9 cellular contexts compared by ENCODE assay signal in the genomic region with DNA sequence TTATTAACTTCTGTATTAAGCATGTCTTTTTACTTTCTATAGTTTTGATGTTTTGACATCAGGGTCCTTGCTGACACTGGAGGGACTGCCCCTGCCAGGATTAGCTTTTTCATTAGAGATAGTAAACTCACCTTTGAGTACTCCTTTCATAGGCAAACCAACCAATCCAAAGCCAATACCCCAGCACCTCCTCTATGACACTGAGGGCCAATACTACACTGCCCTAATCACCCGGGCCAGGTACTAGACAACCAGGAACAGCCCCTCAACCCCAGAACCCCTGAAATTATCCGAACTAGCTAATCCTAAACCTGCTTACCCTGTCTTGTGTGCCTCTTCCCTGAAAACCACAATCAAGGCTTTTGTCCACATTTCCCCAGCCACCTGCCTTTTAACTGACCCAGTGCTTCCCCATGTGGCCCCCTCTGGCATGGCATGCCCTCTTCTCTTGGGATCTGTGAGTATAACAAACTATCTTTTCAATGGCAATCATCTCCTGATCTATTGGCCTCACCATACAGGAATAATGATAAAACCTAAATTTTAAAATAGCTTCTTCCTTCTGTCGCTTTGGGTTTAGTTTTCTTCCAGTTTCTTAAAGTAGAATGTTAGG. TPM values are rescaled to one million over a fixed set of nuclear protein-coding genes. Genes with fewer than 3 reads are reported as not detected.
DNase-seq lines count a peak whose midpoint lies in the region; ATAC-seq, FAIRE-seq and TF ChIP-seq lines count a peak whose summit lies in the region.
"Had no signal": no experiment of that assay in that cellular context is flagged by ENCODE, and none has a peak within 500 bp of the region (broad histone marks: within the 10 kb centered on the region; RNA-seq: fewer than 3 reads in every experiment).

No MANE protein-coding gene starts in this region.

- peaks cover 0 to 5% (median 4%) of the 10 kb centered on the region in 3 donors for H3K4me1 ChIP-seq in pancreas
- H3K4me1 ChIP-seq: SJSA1 had no signal

- intact Hi-C loops in pancreas (cut with DNase I): no loop called here

- H3K4me3 ChIP-seq in LNCaP clone FGC (ENCODE audit: low read depth, low read length): no peak overlapping the region
- no peak overlapping the region for H3K4me3 ChIP-seq in choroid plexus epithelial cell (ENCODE audit: low read depth, low read length)
- no peak overlapping the region for H3K4me3 ChIP-seq in pancreas
- H3K4me3 ChIP-seq: SJSA1 had no signal

- no peaks in the 10 kb centered on the region for H3K27me3 ChIP-seq in pancreas
- H3K27me3 ChIP-seq: SJSA1 had no signal

- TF ChIP-seq CTCF in LNCaP clone FGC (IDR thresholded peaks at IDR 0.05; ENCODE audit: control insufficient read depth, extremely low read depth, insufficient read depth) (0 out of 2 replicates have a peak, but pooled peaks have one; percentile 20), choroid plexus epithelial cell (conservative IDR thresholded peaks at IDR 0.05; ENCODE audit: low read depth, low read length) (peak; percentile 60), pancreas (IDR thresholded peaks at IDR 0.05) (peak in 3 of 4 donors; percentile 18 to 25 (median 23))

- WGBS in pancreas, 2 donors: 93 to 94% methylated on average over 3 of the region's 3 CpGs

- ATAC-seq in pancreas: peak in 2 of 4 donors; percentile 57 to 62
- ATAC-seq in GM18909 (IDR thresholded peaks at IDR 0.05; ENCODE audit: poor library complexity, unreplicated experiment): no peak

- FAIRE-seq in pancreas (lab: Jason Lieb, UNC): no peak

- DNase-seq in NCI-H2107 treated with DMSO at 0.1 percent for 48 hours (lab: John Stamatoyannopoulos, UW; ENCODE audit: unreplicated experiment) (peak; percentile 8), NCI-H2107 (lab: John Stamatoyannopoulos, UW) (no peak), LNCaP clone FGC (ENCODE audit: low read depth) (no peak), choroid plexus epithelial cell (ENCODE audit: low read depth) (no peak), pancreas (no peak), NCI-H2171 treated with DMSO at 0.1 percent for 48 hours (lab: John Stamatoyannopoulos, UW) (no peak), H4 (ENCODE audit: low spot score) (no peak)

- no peaks in the 10 kb centered on the region for H3K9me3 ChIP-seq in pancreas
- H3K9me3 ChIP-seq: SJSA1 had no signal

- H3K36me3 ChIP-seq in pancreas: no peaks in the 10 kb centered on the region

- H3K27ac ChIP-seq in pancreas: no peak overlapping the region
- H3K27ac ChIP-seq: SJSA1 had no signal

RNA-seq across cellular contexts. Expression of gene RAB6A, which starts 31.2 kb away (rescaled TPM):
- total RNA-seq in pancreas: 10 to 100 TPM; 44.4 to 80.5 (median 57.9) TPM
- 10 to 100 TPM; 19.2 to 29.7 TPM for polyA plus RNA-seq in pancreas
- total RNA-seq in H4 (2014; rRNA removed; shearing (Covaris generic)): 31.6 and 47.8 TPM in 2 replicates

RNA-seq across cellular contexts. Expression of gene MRPL48, which starts 58.0 kb away (rescaled TPM):
- total RNA-seq in pancreas: 10 to 100 TPM; 11.8 to 19.4 (median 17.1) TPM
- polyA plus RNA-seq in pancreas: 10 to 100 TPM; 19.4 to 22.5 TPM
- 46.7 and 167 TPM in 2 replicates for total RNA-seq in H4 (2014; rRNA removed; shearing (Covaris generic))
